In genomic region chr1:56719171-56719570, GRCh38 we compare ENCODE assay signal across 22 cellular contexts.
A peak's percentile ranks its signal among the peaks of the same experiment; 100 is the strongest.
DNase-seq lines count a peak whose midpoint lies in the region; ATAC-seq, FAIRE-seq and TF ChIP-seq lines count a peak whose summit lies in the region.
"Had no signal": no experiment of that assay in that cellular context is flagged by ENCODE, and none has a peak within 500 bp of the region (broad histone marks: within the 10 kb centered on the region; RNA-seq: fewer than 3 reads in every experiment).

No MANE protein-coding gene starts in this region.

- peak; percentile 48 for FAIRE-seq in K562 (lab: Jason Lieb, UNC)
- FAIRE-seq: A204.1, D721Med, G401.6, GM12891, GM18507, H54 had no signal

- H3K27me3 Mint-ChIP-seq in activated T-cell treated with anti-CD3 and anti-CD28 coated beads, Interleukin-2, amount 50 U/mL, for 72 hours (ENCODE audit: low read depth), result peaks cover 18% of the 10 kb centered on the region
- H3K27me3 Mint-ChIP-seq in glutamatergic neuron (ENCODE audit: unreplicated experiment), result no peaks in the 10 kb centered on the region

- DNase-seq in Ammon's horn (ENCODE audit: low spot score), result peak; percentile 35
- DNase-seq in G401 (ENCODE audit: low spot score), result peak; percentile 29
- no peak for DNase-seq in K562 (ENCODE audit: extremely low read depth in 1 of 4, low spot score in 3 of 4)
- no peak for DNase-seq in psoas muscle
- no peak for DNase-seq in activated T-cell treated with anti-CD3 and anti-CD28 coated beads, Interleukin-2, amount 50 U/mL, for 72 hours
- DNase-seq in glutamatergic neuron, result no peak
- no peak for DNase-seq in Kasumi-1 (lab: John Stamatoyannopoulos, UW)
- DNase-seq: ACHN; Caco-2; CD4-positive, alpha-beta T cell; DMS53; DND-41; EL; HCEC 1CT had no signal

- no peak for TF ChIP-seq POLR2A in K562 (conservative IDR thresholded peaks at IDR 0.05)

- TF ChIP-seq RAD21 in K562 (CRISPR knock-in tag; conservative IDR thresholded peaks at IDR 0.05 in 1 of 2, IDR thresholded peaks at IDR 0.05 in 1 of 2), result no peak

- H3K4me3 Mint-ChIP-seq in activated T-cell treated with anti-CD3 and anti-CD28 coated beads, Interleukin-2, amount 50 U/mL, for 72 hours, result no peak overlapping the region
- H3K4me3 Mint-ChIP-seq in glutamatergic neuron (ENCODE audit: unreplicated experiment), result no peak overlapping the region
- H3K4me3 Mint-ChIP-seq: CD4-positive, alpha-beta T cell; GM23338 had no signal

- H3K36me3 ChIP-seq in K562 (ENCODE audit: control insufficient read depth, insufficient read depth, low read length) (no peaks in the 10 kb centered on the region), psoas muscle (ENCODE audit: insufficient read depth in 1 of 2, low read depth in 1 of 2) (no peaks in the 10 kb centered on the region)

- H3K27ac ChIP-seq in K562 (ENCODE audit: extremely low read depth, low read depth, low read length) (no peak overlapping the region), psoas muscle (peak overlapping the region; percentile 20)
- H3K27ac ChIP-seq: C4-2B had no signal

- POLR2A ChIA-PET in K562 (lab: Yijun Ruan, JAX), result no interaction called here

- CTCF ChIA-PET in K562 (lab: Yijun Ruan, JAX; ENCODE audit: low intra/inter-chr PET ratio), result no interaction called here

- no peaks in the 10 kb centered on the region for H3K79me2 ChIP-seq in K562 (ENCODE audit: control insufficient read depth, insufficient read depth, low read length)

- ATAC-seq in K562, result no peak
- ATAC-seq in psoas muscle, result peak in 3 of 4 donors; percentile 80 to 95 (median 85)
- no peak for ATAC-seq in activated T-cell treated with anti-CD3 and anti-CD28 coated beads, Interleukin-2, amount 50 U/mL, for 72 hours (replicated peaks in 1 of 2)
- ATAC-seq: GM23338 had no signal

- H3K27me3 ChIP-seq in K562 (ENCODE audit: control insufficient read depth in 2 of 2, insufficient read depth in 2 of 2, low read length in 2 of 2) (no peaks in the 10 kb centered on the region), psoas muscle (ENCODE audit: insufficient read depth in 3 of 3, low read length in 2 of 3) (no peaks in the 10 kb centered on the region)

- 0% methylated on average over 1 of the region's 1 CpG for WGBS in K562 (ENCODE audit: insufficient coverage, low coverage, missing lambda C conversion rate)
- WGBS in psoas muscle, 3 donors, result 53 to 80% (median 62%) methylated on average over 1 of the region's 1 CpG

- no TSS peak for BruUV-seq in K562 (replicated peaks; lab: Mats Ljungman, UMichigan)

- no peak overlapping the region for H2AFZ ChIP-seq in K562 (ENCODE audit: low read depth, low read length)
- H2AFZ ChIP-seq: GM23338 had no signal

- no peaks in the 10 kb centered on the region for H4K20me1 ChIP-seq in K562 (replicated peaks; ENCODE audit: control insufficient read depth, insufficient read depth, low read length)

- no peaks in the 10 kb centered on the region for H3K9me3 ChIP-seq in K562 (replicated peaks; ENCODE audit: control insufficient read depth, insufficient read depth, low read depth, low read length)
- no peaks in the 10 kb centered on the region for H3K9me3 ChIP-seq in psoas muscle
- H3K9me3 ChIP-seq: Caco-2 had no signal

- H3K4me3 ChIP-seq in K562, result no peak overlapping the region
- H3K4me3 ChIP-seq in psoas muscle, result no peak overlapping the region
- H3K4me3 ChIP-seq: GM23338 had no signal

- no peaks in the 10 kb centered on the region for H3K9me3 Mint-ChIP-seq in activated T-cell treated with anti-CD3 and anti-CD28 coated beads, Interleukin-2, amount 50 U/mL, for 72 hours
- no peaks in the 10 kb centered on the region for H3K9me3 Mint-ChIP-seq in glutamatergic neuron (ENCODE audit: unreplicated experiment)
- H3K9me3 Mint-ChIP-seq: CD4-positive, alpha-beta T cell; GM23338 had no signal

- H3K9ac ChIP-seq in K562 (ENCODE audit: insufficient read depth in 1 of 2, low read depth in 2 of 2, low read length in 2 of 2), result no peak overlapping the region

- intact Hi-C loops in K562 (cut with micrococcal nuclease) (no loop called here), psoas muscle (cut with DNase I) (no loop called here)

- in situ Hi-C loops in G401 (cut with HindIII; ENCODE audit: low sequenced_read_pairs) (no loop called here), K562 (cut with MboI) (no loop called here)

- H3K9me1 ChIP-seq in K562 (ENCODE audit: control insufficient read depth, insufficient read depth, low read length), result no peaks in the 10 kb centered on the region

- no peaks in the 10 kb centered on the region for H3K4me1 Mint-ChIP-seq in activated T-cell treated with anti-CD3 and anti-CD28 coated beads, Interleukin-2, amount 50 U/mL, for 72 hours (ENCODE audit: low read depth)
- H3K4me1 Mint-ChIP-seq in glutamatergic neuron (ENCODE audit: low read depth, unreplicated experiment), result no peaks in the 10 kb centered on the region
- H3K4me1 Mint-ChIP-seq: GM23338 had no signal

- H3K27ac Mint-ChIP-seq in activated T-cell treated with anti-CD3 and anti-CD28 coated beads, Interleukin-2, amount 50 U/mL, for 72 hours, result no peak overlapping the region
- no peak overlapping the region for H3K27ac Mint-ChIP-seq in glutamatergic neuron (ENCODE audit: unreplicated experiment)
- H3K27ac Mint-ChIP-seq: CD4-positive, alpha-beta T cell; GM23338 had no signal

- no peaks in the 10 kb centered on the region for H3K36me3 Mint-ChIP-seq in activated T-cell treated with anti-CD3 and anti-CD28 coated beads, Interleukin-2, amount 50 U/mL, for 72 hours (ENCODE audit: insufficient read depth in 2 of 2)
- no peaks in the 10 kb centered on the region for H3K36me3 Mint-ChIP-seq in glutamatergic neuron (ENCODE audit: unreplicated experiment)

- H3K4me1 ChIP-seq in K562 (replicated peaks in 1 of 2; ENCODE audit: control insufficient read depth in 2 of 2, insufficient read depth in 2 of 2, low read length in 2 of 2) (no peaks in the 10 kb centered on the region), psoas muscle (no peaks in the 10 kb centered on the region)
- H3K4me1 ChIP-seq: Caco-2 had no signal

- no peak for TF ChIP-seq EP300 in K562 (IDR thresholded peaks at IDR 0.05; ENCODE audit: low read length)

- no peak overlapping the region for H3K4me2 ChIP-seq in K562 (ENCODE audit: insufficient read depth, low read length)
- H3K4me2 ChIP-seq: GM23338 had no signal

- no peak for TF ChIP-seq CTCF in K562 (IDR thresholded peaks at IDR 0.05 in 2 of 3, conservative IDR thresholded peaks at IDR 0.05 in 1 of 3; ENCODE audit: insufficient read depth in 2 of 3, low read depth in 1 of 3, low read length in 3 of 3)
- no peak for TF ChIP-seq CTCF in psoas muscle (IDR thresholded peaks at IDR 0.05)
- TF ChIP-seq CTCF in glutamatergic neuron (IDR thresholded peaks at IDR 0.05; ENCODE audit: partially characterized antibody, unreplicated experiment), result no peak

TF ChIP-seq in K562, 482 proteins besides CTCF, POLR2A, EP300 and RAD21:
- TF ChIP-seq, protein P1, sequence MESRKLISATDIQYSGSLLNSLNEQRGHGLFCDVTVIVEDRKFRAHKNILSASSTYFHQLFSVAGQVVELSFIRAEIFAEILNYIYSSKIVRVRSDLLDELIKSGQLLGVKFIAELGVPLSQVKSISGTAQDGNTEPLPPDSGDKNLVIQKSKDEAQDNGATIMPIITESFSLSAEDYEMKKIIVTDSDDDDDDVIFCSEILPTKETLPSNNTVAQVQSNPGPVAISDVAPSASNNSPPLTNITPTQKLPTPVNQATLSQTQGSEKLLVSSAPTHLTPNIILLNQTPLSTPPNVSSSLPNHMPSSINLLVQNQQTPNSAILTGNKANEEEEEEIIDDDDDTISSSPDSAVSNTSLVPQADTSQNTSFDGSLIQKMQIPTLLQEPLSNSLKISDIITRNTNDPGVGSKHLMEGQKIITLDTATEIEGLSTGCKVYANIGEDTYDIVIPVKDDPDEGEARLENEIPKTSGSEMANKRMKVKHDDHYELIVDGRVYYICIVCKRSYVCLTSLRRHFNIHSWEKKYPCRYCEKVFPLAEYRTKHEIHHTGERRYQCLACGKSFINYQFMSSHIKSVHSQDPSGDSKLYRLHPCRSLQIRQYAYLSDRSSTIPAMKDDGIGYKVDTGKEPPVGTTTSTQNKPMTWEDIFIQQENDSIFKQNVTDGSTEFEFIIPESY (CRISPR knock-in tag; IDR thresholded peaks at IDR 0.05), result no peak
- no peak for TF ChIP-seq ZNF165 (CRISPR knock-in tag; IDR thresholded peaks at IDR 0.05; ENCODE audit: borderline replicate concordance)
- TF ChIP-seq ZNF511 (CRISPR knock-in tag; IDR thresholded peaks at IDR 0.05), result no peak

Comparison
In these comparisons a context has a peak if more than half of its experiments do, and no peak if none do; other contexts are left out.
1. DNase-seq: peak in Ammon's horn (single experiment) and G401 (single experiment); none in K562 (0 of 4), psoas muscle (0 of 2), activated T-cell treated with anti-CD3 and anti-CD28 coated beads, Interleukin-2, amount 50 U/mL, for 72 hours (0 of 2), glutamatergic neuron (single experiment) and Kasumi-1 (0 of 2).
2. ATAC-seq: peak in psoas muscle (3 of 4); none in K562 (single experiment) and activated T-cell treated with anti-CD3 and anti-CD28 coated beads, Interleukin-2, amount 50 U/mL, for 72 hours (0 of 2).